Comparison of ENCODE assay signal across 13 cellular contexts in genomic region chr12:88947486-88948043, GRCh38.
A peak's percentile ranks its signal among the peaks of the same experiment; 100 is the strongest.
DNase-seq lines count a peak whose midpoint lies in the region; ATAC-seq and TF ChIP-seq lines count a peak whose summit lies in the region.
"Had no signal": no experiment of that assay in that cellular context is flagged by ENCODE, and none has a peak within 500 bp of the region (broad histone marks: within the 10 kb centered on the region; RNA-seq: fewer than 3 reads in every experiment).

No MANE protein-coding gene starts in this region.

- no peaks in the 10 kb centered on the region for H3K36me3 Mint-ChIP-seq in effector memory CD8-positive, alpha-beta T cell (ENCODE audit: insufficient read depth)

- TF ChIP-seq POLR2A in HCT116 (IDR thresholded peaks at IDR 0.05; ENCODE audit: borderline replicate concordance, extremely low read depth, insufficient read depth, insufficient read length) = no peak

- POLR2A ChIA-PET in HCT116 (lab: Charles Lee) (interaction anchor here (1.2 to 5.7 kb wide), 6 partner anchors 12 to 367 kb away, joined by 3 to 86 read pairs (median 10); partner anchors contain the start of gene KITLG), PC-3 (lab: Charles Lee; ENCODE audit: unreplicated experiment) (no interaction called here)

- ATAC-seq in HCT116 (no peak), PC-3 (no peak)
- no peak for ATAC-seq in effector memory CD8-positive, alpha-beta T cell (replicated peaks)

- H3K79me1 ChIP-seq in mesendoderm (ENCODE audit: low read length) = no peaks in the 10 kb centered on the region

- H3K56ac ChIP-seq in mesendoderm (ENCODE audit: low read length) = no peak overlapping the region

- H3K9me2 ChIP-seq in HCT116 (ENCODE audit: insufficient read depth) (no peaks in the 10 kb centered on the region), PC-3 (replicated peaks; ENCODE audit: low read length) (no peaks in the 10 kb centered on the region)

- H3K4me3 Mint-ChIP-seq in effector memory CD8-positive, alpha-beta T cell = no peak overlapping the region

- H2BK5ac ChIP-seq in mesendoderm (ENCODE audit: low read length) = no peak overlapping the region

- no peak overlapping the region for H4K5ac ChIP-seq in mesendoderm (ENCODE audit: low read length)

- BruUV-seq in HCT116 (replicated peaks; lab: Mats Ljungman, UMichigan) (no TSS peak), PC-3 (replicated peaks; lab: Mats Ljungman, UMichigan) (no TSS peak)

- peak overlapping the region; percentile 54 for H3K9ac ChIP-seq in HCT116 (ENCODE audit: low read length)
- H3K9ac ChIP-seq in PC-3 (ENCODE audit: low read length) = no peak overlapping the region
- no peak overlapping the region for H3K9ac ChIP-seq in mesendoderm (ENCODE audit: low read length)

- peak overlapping the region; percentile 46 for H3K4me2 ChIP-seq in HCT116 (ENCODE audit: low read length)
- no peak overlapping the region for H3K4me2 ChIP-seq in PC-3 (ENCODE audit: low read length)
- H3K4me2 ChIP-seq in mesendoderm (ENCODE audit: low read length) = no peak overlapping the region

- H4K8ac ChIP-seq in mesendoderm (ENCODE audit: low read depth, low read length) = no peak overlapping the region

- no peak overlapping the region for H2BK15ac ChIP-seq in mesendoderm (replicated peaks; ENCODE audit: low read depth)

- TF ChIP-seq RAD21 in HCT116 (IDR thresholded peaks at IDR 0.05; ENCODE audit: low read depth) = peak; percentile 44; the same call in 1 of the 2 replicates

- H2AFZ ChIP-seq in HCT116 (ENCODE audit: low read depth, low read length, poor library complexity, severe bottlenecking) = no peak overlapping the region
- no peak overlapping the region for H2AFZ ChIP-seq in PC-3 (ENCODE audit: low read length)

- CTCF ChIA-PET in HCT116 (lab: Charles Lee) = interaction anchor here (1.0 to 3.6 kb wide), 8 partner anchors 10 to 370 kb away, joined by 3 to 36 read pairs (median 4); no protein-coding TSS in a partner anchor
- CTCF ChIA-PET in PC-3 (lab: Charles Lee) = no interaction called here

- peak overlapping the region; percentile 60 for H3K18ac ChIP-seq in mesendoderm (ENCODE audit: low read length)

- H3K9me3 ChIP-seq in HCT116 (ENCODE audit: control insufficient read depth in 1 of 2, insufficient read depth in 1 of 2, low read depth in 1 of 2, low read length in 2 of 2) (no peaks in the 10 kb centered on the region), PC-3 (ENCODE audit: low read length) (no peaks in the 10 kb centered on the region)
- H3K9me3 ChIP-seq: transverse colon had no signal

- peak; percentile 29 to 65 (median 62); a peak in 5 of 6 replicates for TF ChIP-seq CTCF in HCT116 (IDR thresholded peaks at IDR 0.05 in 2 of 3, conservative IDR thresholded peaks at IDR 0.05 in 1 of 3; ENCODE audit: borderline replicate concordance in 1 of 3, insufficient read depth in 1 of 3, low read depth in 2 of 3, low read length in 2 of 3)
- TF ChIP-seq CTCF in PC-3 (conservative IDR thresholded peaks at IDR 0.05; ENCODE audit: low read depth, low read length) = peak; percentile 62
- TF ChIP-seq CTCF in coronary artery (IDR thresholded peaks at IDR 0.05) = no peak

- H3K4me3 ChIP-seq in HCT116 (replicated peaks in 1 of 2; ENCODE audit: low read depth in 1 of 2, low read length in 2 of 2) = no peak overlapping the region
- H3K4me3 ChIP-seq in PC-3 (ENCODE audit: low read length) = no peak overlapping the region
- no peak overlapping the region for H3K4me3 ChIP-seq in mesendoderm (ENCODE audit: low read length)
- H3K4me3 ChIP-seq in coronary artery = no peak overlapping the region
- H3K4me3 ChIP-seq: transverse colon had no signal

- no peak overlapping the region for H2AK5ac ChIP-seq in mesendoderm (ENCODE audit: low read length)

- peaks cover 15 to 28% of the 10 kb centered on the region in 2 donors for H3K27me3 Mint-ChIP-seq in effector memory CD8-positive, alpha-beta T cell

- DNase-seq in DMS153 (lab: John Stamatoyannopoulos, UW) (peak; percentile 37), DMS153 treated with DMSO at 0.1 percent for 48 hours (lab: John Stamatoyannopoulos, UW; ENCODE audit: unreplicated experiment) (no peak), HCT116 (ENCODE audit: low read depth, low spot score) (no peak), PC-3 (peak; percentile 19), mesendoderm (no peak), coronary artery (ENCODE audit: low spot score) (no peak), occipital lobe (lab: John Stamatoyannopoulos, UW) (no peak)
- DNase-seq in effector memory CD8-positive, alpha-beta T cell = no peak
- DNase-seq: activated effector memory CD4-positive, alpha-beta T cell treated with anti-CD3 and anti-CD28 coated beads, Interleukin-2, amount 50 U/mL, for 16 hours; NCI-H2107; stimulated activated CD4-positive, alpha-beta T cell treated with anti-CD3 and anti-CD28 coated beads, Interleukin-4, amount 100 ng/mL, for 24 hours; transverse colon had no signal

- H3K36me3 ChIP-seq in HCT116 (ENCODE audit: control insufficient read depth in 1 of 2, insufficient read depth in 2 of 2, low read length in 2 of 2) (no peaks in the 10 kb centered on the region), PC-3 (ENCODE audit: low read depth, low read length) (no peaks in the 10 kb centered on the region), mesendoderm (ENCODE audit: control insufficient read depth, insufficient read depth, low read length) (no peaks in the 10 kb centered on the region)
- H3K36me3 ChIP-seq: transverse colon had no signal

- H2BK120ac ChIP-seq in mesendoderm (ENCODE audit: low read depth, low read length) = no peak overlapping the region

- RAD21 ChIA-PET in HCT116 (lab: Charles Lee; ENCODE audit: low non-redundant PET in 1 of 2, low total read pairs in 2 of 2, uncharacterized antibody in 2 of 2, unreplicated experiment in 2 of 2) = interaction anchor here in 1 of 2 experiments (1.3 kb wide), 1 partner anchor 13 kb away, joined by 3 read pairs; no protein-coding TSS in a partner anchor

- intact Hi-C loops in HCT116 (cut with micrococcal nuclease) = no loop called here
- intact Hi-C loops in PC-3 (cut with micrococcal nuclease) = no loop called here

- peaks cover 0 to 1% of the 10 kb centered on the region in 2 donors for H3K9me3 Mint-ChIP-seq in effector memory CD8-positive, alpha-beta T cell

- H3F3A ChIP-seq in PC-3 (ENCODE audit: low read length, unreplicated experiment) = no peaks in the 10 kb centered on the region

- H3K4me1 ChIP-seq in HCT116 (ENCODE audit: control insufficient read depth in 1 of 2, insufficient read depth in 2 of 2, low read length in 2 of 2) = peaks cover 82 to 88% of the 10 kb centered on the region in 2 experiments
- H3K4me1 ChIP-seq in PC-3 (ENCODE audit: insufficient read depth, low read length) = peaks cover 25% of the 10 kb centered on the region
- H3K4me1 ChIP-seq in mesendoderm (ENCODE audit: control insufficient read depth, low read depth, low read length) = peaks cover 7% of the 10 kb centered on the region

- H3K27ac Mint-ChIP-seq in effector memory CD8-positive, alpha-beta T cell = no peak overlapping the region

- H3K27me3 ChIP-seq in HCT116 (ENCODE audit: insufficient read depth, low read length) (no peaks in the 10 kb centered on the region), PC-3 (ENCODE audit: low read length) (no peaks in the 10 kb centered on the region), mesendoderm (ENCODE audit: insufficient read depth, low read length, poor library complexity) (no peaks in the 10 kb centered on the region)
- H3K27me3 ChIP-seq: transverse colon had no signal

- H3K27ac ChIP-seq in HCT116 (ENCODE audit: low read depth, low read length) (peak overlapping the region; percentile 87), PC-3 (ENCODE audit: low read length) (no peak overlapping the region), mesendoderm (ENCODE audit: low read depth, low read length) (no peak overlapping the region), coronary artery (no peak overlapping the region)
- H3K27ac ChIP-seq: VCaP had no signal

- no peak overlapping the region for H3K23ac ChIP-seq in mesendoderm (ENCODE audit: low read length)

- no peak overlapping the region for H3K4ac ChIP-seq in mesendoderm (ENCODE audit: low read depth, low read length)

- H4K20me1 ChIP-seq in HCT116 (ENCODE audit: insufficient read depth) (no peaks in the 10 kb centered on the region), PC-3 (ENCODE audit: low read length) (no peaks in the 10 kb centered on the region)

- no peaks in the 10 kb centered on the region for H3K4me1 Mint-ChIP-seq in effector memory CD8-positive, alpha-beta T cell (ENCODE audit: low read depth in 2 of 2)

- no CpG with 5 or more reads among the region's 3 CpGs for WGBS in mesendoderm (ENCODE audit: extremely low coverage, insufficient coverage, low lambda C conversion rate)

- peaks cover 26% of the 10 kb centered on the region for H3K79me2 ChIP-seq in HCT116 (ENCODE audit: insufficient read depth, low read length)
- H3K79me2 ChIP-seq in PC-3 (ENCODE audit: low read length) = no peaks in the 10 kb centered on the region
- no peaks in the 10 kb centered on the region for H3K79me2 ChIP-seq in mesendoderm (ENCODE audit: control insufficient read depth, insufficient read depth, low read length)

TF ChIP-seq in HCT116, 20 proteins besides CTCF, POLR2A, EP300 and RAD21 (continues in another document):
- no peak for TF ChIP-seq ZBTB33 (IDR thresholded peaks at IDR 0.05; ENCODE audit: extremely low read depth, insufficient replicate concordance, low read length)
- TF ChIP-seq YY1 (IDR thresholded peaks at IDR 0.05; ENCODE audit: extremely low read depth, insufficient replicate concordance, low read depth, low read length) = no peak
- no peak for TF ChIP-seq ATF3 (IDR thresholded peaks at IDR 0.05)
- TF ChIP-seq FOSL1 (IDR thresholded peaks at IDR 0.05; ENCODE audit: low read depth) = peak; percentile 31; the same call in 1 of the 2 replicates
- TF ChIP-seq ZNF274 (IDR thresholded peaks at IDR 0.05; ENCODE audit: low read depth, low read length) = no peak
- peak; percentile 35; the same call in 1 of the 2 replicates for TF ChIP-seq POLR2AphosphoS5 (IDR thresholded peaks at IDR 0.05; ENCODE audit: low read depth, low read length)

Comparison
In these comparisons a context has a peak if more than half of its experiments do, and no peak if none do; other contexts are left out.
1. DNase-seq: peak in DMS153 (single experiment) and PC-3 (single experiment); none in DMS153 treated with DMSO at 0.1 percent for 48 hours (single experiment), HCT116 (single experiment), mesendoderm (single experiment), coronary artery (single experiment), occipital lobe (single experiment) and effector memory CD8-positive, alpha-beta T cell (0 of 3).